Comparison of ENCODE assay signal across 12 cellular contexts in genomic region chr5:93299596-93300308, GRCh38.
DNase-seq lines count a peak whose midpoint lies in the region; ATAC-seq and TF ChIP-seq lines count a peak whose summit lies in the region.
"Had no signal": no experiment of that assay in that cellular context is flagged by ENCODE, and none has a peak within 500 bp of the region (broad histone marks: within the 10 kb centered on the region; RNA-seq: fewer than 3 reads in every experiment).

No MANE protein-coding gene starts in this region.

- intact Hi-C loops in left ventricle myocardium superior (cut with micrococcal nuclease): no loop called here

- H3K9me3 Mint-ChIP-seq in nephron progenitor cell: peaks cover 10% of the 10 kb centered on the region
- H3K9me3 Mint-ChIP-seq: activated naive CD4-positive, alpha-beta T cell treated with anti-CD3 and anti-CD28 coated beads, Interleukin-2, amount 10 ng/mL, durations not matched to agents 7 days and 5 days had no signal

- no peak for TF ChIP-seq POLR2A in erythroblast (IDR thresholded peaks at IDR 0.05; ENCODE audit: low read length)

- H3K27ac Mint-ChIP-seq in nephron progenitor cell: peak overlapping the region; percentile 96
- H3K27ac Mint-ChIP-seq: activated naive CD4-positive, alpha-beta T cell treated with anti-CD3 and anti-CD28 coated beads, Interleukin-2, amount 10 ng/mL, durations not matched to agents 7 days and 5 days; natural killer cell had no signal

- H3K4me3 Mint-ChIP-seq in nephron progenitor cell: peak overlapping the region; percentile 76
- H3K4me3 Mint-ChIP-seq: activated naive CD4-positive, alpha-beta T cell treated with anti-CD3 and anti-CD28 coated beads, Interleukin-2, amount 10 ng/mL, durations not matched to agents 7 days and 5 days; natural killer cell had no signal

- H3K27me3 Mint-ChIP-seq in nephron progenitor cell (ENCODE audit: low read depth, poor library complexity): peaks cover 6% of the 10 kb centered on the region
- H3K27me3 Mint-ChIP-seq: activated naive CD4-positive, alpha-beta T cell treated with anti-CD3 and anti-CD28 coated beads, Interleukin-2, amount 10 ng/mL, durations not matched to agents 7 days and 5 days had no signal

- H3K4me1 Mint-ChIP-seq in nephron progenitor cell: peaks cover 75% of the 10 kb centered on the region
- H3K4me1 Mint-ChIP-seq: activated naive CD4-positive, alpha-beta T cell treated with anti-CD3 and anti-CD28 coated beads, Interleukin-2, amount 10 ng/mL, durations not matched to agents 7 days and 5 days; natural killer cell had no signal

- no peak for TF ChIP-seq CTCF in nephron progenitor cell (IDR thresholded peaks at IDR 0.05)

- H3K36me3 Mint-ChIP-seq in nephron progenitor cell (ENCODE audit: low read depth): no peaks in the 10 kb centered on the region
- H3K36me3 Mint-ChIP-seq: activated naive CD4-positive, alpha-beta T cell treated with anti-CD3 and anti-CD28 coated beads, Interleukin-2, amount 10 ng/mL, durations not matched to agents 7 days and 5 days; natural killer cell had no signal

- peak; percentile 62 for DNase-seq in ELF-1 (ENCODE audit: low read depth, low spot score)
- peak; percentile 31 for DNase-seq in NCI-H187 treated with DMSO at 0.1 percent for 48 hours (lab: John Stamatoyannopoulos, UW)
- peak; percentile 80 for DNase-seq in ecto neural progenitor cell (ENCODE audit: low spot score)
- peak; percentile 31 for DNase-seq in nephron progenitor cell
- no peak for DNase-seq in left ventricle myocardium superior
- DNase-seq in erythroblast (lab: John Stamatoyannopoulos, UW): no peak
- no peak for DNase-seq in left lobe of liver (ENCODE audit: low spot score)
- DNase-seq: activated naive CD4-positive, alpha-beta T cell treated with anti-CD3 and anti-CD28 coated beads, Interleukin-2, amount 10 ng/mL, durations not matched to agents 7 days and 5 days; KBM-7; natural killer cell; SHP77 had no signal

- ATAC-seq in left ventricle myocardium superior (no peak), esophagus mucosa (no peak), left lobe of liver (no peak)
- ATAC-seq: natural killer cell had no signal

Comparison
In these comparisons a context has a peak if more than half of its experiments do, and no peak if none do; other contexts are left out.
1. DNase-seq: peak in ELF-1 (single experiment), NCI-H187 treated with DMSO at 0.1 percent for 48 hours (single experiment), ecto neural progenitor cell (single experiment) and nephron progenitor cell (single experiment); none in left ventricle myocardium superior (single experiment), erythroblast (0 of 2) and left lobe of liver (single experiment).